Comparison of ENCODE assay signal across 1 cellular context in the genomic region with DNA sequence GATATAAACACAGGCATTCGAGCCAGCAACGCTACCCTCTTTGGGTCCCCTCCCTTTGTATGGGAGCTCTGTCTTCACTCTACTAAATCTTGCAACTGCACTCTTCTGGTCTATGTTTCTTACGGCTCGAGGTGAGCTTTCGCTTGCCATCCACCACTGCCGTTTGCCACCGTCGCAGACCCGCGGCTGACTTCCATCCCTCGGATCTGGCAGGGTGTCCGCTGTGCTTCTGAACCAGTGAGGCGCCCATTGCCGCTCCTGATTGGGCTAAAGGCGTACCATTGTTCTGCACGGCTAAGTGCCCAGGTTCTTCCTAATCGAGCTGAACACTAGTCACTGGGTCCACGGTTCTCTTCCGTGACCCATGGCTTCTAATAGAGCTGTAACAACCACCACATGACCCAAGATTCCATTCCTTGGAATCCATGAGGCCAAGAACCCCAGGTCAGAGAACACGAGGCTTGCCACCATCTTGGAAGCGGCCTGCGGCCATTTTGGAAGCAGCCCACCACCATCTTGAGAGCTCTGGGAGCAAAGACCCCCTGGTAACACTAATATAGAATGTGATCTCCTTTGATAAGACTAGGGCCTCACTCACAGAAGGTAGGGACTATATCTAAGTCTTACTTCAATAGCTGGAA.
TF ChIP-seq lines count a peak whose summit lies in the region.

No MANE protein-coding gene starts in this region.

TF ChIP-seq in K562, 482 proteins besides CTCF, POLR2A, EP300 and RAD21 (continued from another document):
- no peak for TF ChIP-seq ZFP30 (CRISPR knock-in tag; IDR thresholded peaks at IDR 0.05; ENCODE audit: borderline replicate concordance)
TF ChIP-seq in K562: peak in this region for 10.
